10 cellular contexts compared by ENCODE assay signal in the genomic region with DNA sequence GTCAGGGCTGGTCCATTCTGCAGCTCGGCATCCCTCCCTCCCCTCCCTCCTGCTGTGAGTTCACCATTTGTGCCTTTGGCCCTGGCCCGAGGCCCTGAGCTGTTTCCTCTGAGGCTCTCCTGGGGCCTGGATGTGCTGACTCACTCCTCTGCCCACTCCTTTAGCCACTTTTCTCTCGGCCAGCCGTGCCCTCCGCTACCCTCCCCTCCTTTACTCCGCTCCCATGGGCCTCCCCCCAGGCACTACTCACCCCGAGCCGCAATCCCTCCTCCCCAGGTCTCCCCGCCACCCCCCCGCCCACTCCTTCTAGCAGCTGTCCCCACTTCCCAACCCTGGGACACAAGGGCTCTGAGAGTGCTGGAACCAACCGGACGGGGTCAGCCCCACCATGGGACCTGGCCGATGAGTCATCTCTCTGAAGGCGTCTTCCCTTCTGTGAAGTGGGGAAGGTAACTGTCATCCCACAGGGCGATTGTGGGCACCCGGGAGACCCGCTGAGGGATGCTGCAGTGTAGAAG. TPM values are rescaled to one million over a fixed set of nuclear protein-coding genes. Genes with fewer than 3 reads are reported as not detected.
DNase-seq lines count a peak whose midpoint lies in the region; ATAC-seq and TF ChIP-seq lines count a peak whose summit lies in the region.
"Had no signal": no experiment of that assay in that cellular context is flagged by ENCODE, and none has a peak within 500 bp of the region (broad histone marks: within the 10 kb centered on the region; RNA-seq: fewer than 3 reads in every experiment).

No MANE protein-coding gene starts in this region.

- no peaks in the 10 kb centered on the region for H3K9me3 ChIP-seq in tibial nerve

- no peaks in the 10 kb centered on the region for H3K36me3 Mint-ChIP-seq in activated CD4-positive, alpha-beta T cell treated with anti-CD3 and anti-CD28 coated beads for 36 hours (ENCODE audit: low read depth)

- intact Hi-C loops in activated CD4-positive, alpha-beta T cell treated with anti-CD3 and anti-CD28 coated beads for 36 hours (cut with DNase I, micrococcal nuclease) = no loop called here

- TF ChIP-seq CTCF in tibial nerve (IDR thresholded peaks at IDR 0.05) = no peak

- no peak for TF ChIP-seq POLR2A in tibial nerve (IDR thresholded peaks at IDR 0.05)

- no peak overlapping the region for H3K4me3 Mint-ChIP-seq in activated CD4-positive, alpha-beta T cell treated with anti-CD3 and anti-CD28 coated beads for 36 hours

- no peak overlapping the region for H3K27ac Mint-ChIP-seq in activated CD4-positive, alpha-beta T cell treated with anti-CD3 and anti-CD28 coated beads for 36 hours

- H3K27ac ChIP-seq in tibial nerve = peak overlapping the region in 2 of 4 donors; percentile 64 to 76
- H3K27ac ChIP-seq: 22Rv1 had no signal

- H3K4me3 ChIP-seq in tibial nerve = peak overlapping the region in 1 of 4 donors; percentile 17

- peaks cover 8% of the 10 kb centered on the region for H3K27me3 Mint-ChIP-seq in activated CD4-positive, alpha-beta T cell treated with anti-CD3 and anti-CD28 coated beads for 36 hours

- POLR2A ChIA-PET in activated CD4-positive, alpha-beta T cell treated with anti-CD3 and anti-CD28 coated beads for 36 hours (lab: Charles Lee) = no interaction called here

- ATAC-seq in activated CD4-positive, alpha-beta T cell treated with anti-CD3 and anti-CD28 coated beads for 36 hours = no peak
- no peak for ATAC-seq in GM19035 (IDR thresholded peaks at IDR 0.05; ENCODE audit: unreplicated experiment)

- DNase-seq in DMS79 treated with DMSO at 0.1 percent for 48 hours (lab: John Stamatoyannopoulos, UW) = peak; percentile 20
- DNase-seq in DMS79 (lab: John Stamatoyannopoulos, UW) = no peak
- DNase-seq in amniotic epithelial cell (ENCODE audit: low read depth) = peak; percentile 86
- DNase-seq in hypothalamus (lab: John Stamatoyannopoulos, UW) = peak in 33 of 51 donors; percentile 3 to 75 (median 33)
- peak; percentile 71 to 78 for DNase-seq in tibial nerve (ENCODE audit: low spot score in 2 of 2)
- no peak for DNase-seq in activated CD4-positive, alpha-beta T cell treated with anti-CD3 and anti-CD28 coated beads for 36 hours
- DNase-seq in NCI-H1436 (lab: John Stamatoyannopoulos, UW) = no peak

- H3K9me3 Mint-ChIP-seq in activated CD4-positive, alpha-beta T cell treated with anti-CD3 and anti-CD28 coated beads for 36 hours (ENCODE audit: low read depth) = no peaks in the 10 kb centered on the region

- no peaks in the 10 kb centered on the region for H3K36me3 ChIP-seq in tibial nerve

- no peaks in the 10 kb centered on the region for H3K27me3 ChIP-seq in tibial nerve

- CTCF ChIA-PET in activated CD4-positive, alpha-beta T cell treated with anti-CD3 and anti-CD28 coated beads for 36 hours (lab: Charles Lee) = interaction anchor here (0.6 to 1.4 kb wide), 4 partner anchors 41 to 1074 kb away, joined by 3 to 6 read pairs (median 4); a partner anchor contains a TSS

- 8 to 21% methylated on average over 17 of the region's 17 CpGs for WGBS in tibial nerve, 2 donors

- TF ChIP-seq EP300 in tibial nerve (IDR thresholded peaks at IDR 0.05) = no peak

- H3K4me1 Mint-ChIP-seq in activated CD4-positive, alpha-beta T cell treated with anti-CD3 and anti-CD28 coated beads for 36 hours = no peaks in the 10 kb centered on the region

- peaks cover 0 to 16% (median 10%) of the 10 kb centered on the region in 4 donors for H3K4me1 ChIP-seq in tibial nerve

RNA-seq across cellular contexts. Expression of a gene that starts 11.4 kb away (rescaled TPM):
- total RNA-seq in tibial nerve = under 1 TPM in 1 of 4 donors, not detected in 3; 0.30 TPM
- not detected for total RNA-seq in activated CD4-positive, alpha-beta T cell treated with anti-CD3 and anti-CD28 coated beads for 36 hours
- total RNA-seq: glomerular endothelial cell had no signal

RNA-seq across cellular contexts. Expression of a gene that starts 37.4 kb away (rescaled TPM):
- total RNA-seq in tibial nerve = 1 to 10 TPM in 1 of 4 donors, not detected in 3; 1.2 TPM
- total RNA-seq in activated CD4-positive, alpha-beta T cell treated with anti-CD3 and anti-CD28 coated beads for 36 hours = under 1 TPM; 0.16 to 0.18 TPM

RNA-seq across cellular contexts. Expression of a gene that starts 41.5 kb away (rescaled TPM):
- 100 to 1,000 TPM in 1 of 4 donors, 10 to 100 TPM in 3; 50.7 to 109 (median 73.9) TPM for total RNA-seq in tibial nerve
- total RNA-seq in activated CD4-positive, alpha-beta T cell treated with anti-CD3 and anti-CD28 coated beads for 36 hours = 10 to 100 TPM; 44.4 to 45.7 TPM

Comparison
In these comparisons a context has a peak if more than half of its experiments do, and no peak if none do; other contexts are left out.
1. DNase-seq: peak in DMS79 treated with DMSO at 0.1 percent for 48 hours (single experiment), amniotic epithelial cell (single experiment), hypothalamus (33 of 51) and tibial nerve (2 of 2); none in DMS79 (single experiment), activated CD4-positive, alpha-beta T cell treated with anti-CD3 and anti-CD28 coated beads for 36 hours (single experiment) and NCI-H1436 (single experiment).